2 cellular contexts compared by ENCODE assay signal in the genomic region with DNA sequence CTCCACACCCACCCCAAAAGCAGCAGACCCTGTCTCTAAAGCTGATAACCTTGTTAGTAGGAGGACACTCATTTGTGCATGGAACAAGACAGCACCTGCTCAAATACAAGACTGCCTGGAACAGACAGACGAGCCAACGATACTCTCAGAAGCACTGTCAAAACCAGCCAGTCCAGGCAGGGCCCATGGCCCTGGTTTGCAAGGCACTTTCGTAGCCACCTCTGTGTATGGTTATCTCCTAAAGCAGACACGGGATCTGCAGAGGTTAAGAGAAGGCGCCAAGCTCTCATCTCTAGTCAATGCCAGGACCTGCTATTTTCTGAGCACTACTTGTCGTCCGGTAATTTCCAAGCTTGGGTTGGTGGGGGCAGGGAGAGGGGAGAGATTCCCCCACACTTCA.
TF ChIP-seq lines count a peak whose summit lies in the region.

No MANE protein-coding gene starts in this region.

TF ChIP-seq in A549, 52 proteins besides CTCF, POLR2A, EP300 and RAD21:
- TF ChIP-seq RNF2 (IDR thresholded peaks at IDR 0.05; ENCODE audit: borderline replicate concordance, low read depth) (no peak), TFCP2L1 (CRISPR knock-in tag; IDR thresholded peaks at IDR 0.05) (no peak), PHF8 (IDR thresholded peaks at IDR 0.05; ENCODE audit: borderline replicate concordance, low read depth) (no peak)
- TF ChIP-seq, protein P1, sequence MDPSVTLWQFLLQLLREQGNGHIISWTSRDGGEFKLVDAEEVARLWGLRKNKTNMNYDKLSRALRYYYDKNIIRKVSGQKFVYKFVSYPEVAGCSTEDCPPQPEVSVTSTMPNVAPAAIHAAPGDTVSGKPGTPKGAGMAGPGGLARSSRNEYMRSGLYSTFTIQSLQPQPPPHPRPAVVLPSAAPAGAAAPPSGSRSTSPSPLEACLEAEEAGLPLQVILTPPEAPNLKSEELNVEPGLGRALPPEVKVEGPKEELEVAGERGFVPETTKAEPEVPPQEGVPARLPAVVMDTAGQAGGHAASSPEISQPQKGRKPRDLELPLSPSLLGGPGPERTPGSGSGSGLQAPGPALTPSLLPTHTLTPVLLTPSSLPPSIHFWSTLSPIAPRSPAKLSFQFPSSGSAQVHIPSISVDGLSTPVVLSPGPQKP (IDR thresholded peaks at IDR 0.05; ENCODE audit: low read depth, low read length): no peak
TF ChIP-seq in A549: peak in this region for 0.

TF ChIP-seq in H1, 55 proteins besides CTCF, POLR2A, EP300 and RAD21:
- TF ChIP-seq TAF1 (IDR thresholded peaks at IDR 0.05; ENCODE audit: low read depth, low read length): no peak
- TF ChIP-seq KDM4A (IDR thresholded peaks at IDR 0.05; ENCODE audit: low read depth, low read length, severe bottlenecking): no peak
